ENCODE assay signal across 29 cellular contexts in the genomic region with DNA sequence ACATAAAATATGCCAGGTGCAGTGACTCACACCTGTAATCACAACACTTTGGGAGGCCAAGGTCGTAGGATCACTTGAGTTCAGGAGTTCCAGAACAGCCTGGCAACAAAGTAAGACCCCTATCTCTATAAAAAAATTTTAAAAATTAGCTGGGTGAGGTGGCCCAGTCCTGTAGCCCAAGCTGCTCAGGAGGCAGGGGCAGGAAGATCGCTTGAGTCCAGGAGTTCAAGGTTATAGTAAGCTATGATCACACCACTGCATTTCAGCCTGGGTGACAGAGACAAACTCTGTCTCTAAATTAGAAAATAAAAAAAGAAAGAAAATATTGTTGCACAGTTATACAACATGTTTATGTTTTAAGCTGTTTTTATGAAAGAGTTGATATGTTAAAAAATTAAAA. TPM values are rescaled to one million over a fixed set of nuclear protein-coding genes. Genes with fewer than 3 reads are reported as not detected.
DNase-seq lines count a peak whose midpoint lies in the region; ATAC-seq, FAIRE-seq and TF ChIP-seq lines count a peak whose summit lies in the region.
"Had no signal": no experiment of that assay in that cellular context is flagged by ENCODE, and none has a peak within 500 bp of the region (broad histone marks: within the 10 kb centered on the region; RNA-seq: fewer than 3 reads in every experiment).

No MANE protein-coding gene starts in this region.

- no peak for TF ChIP-seq EP300 in HepG2 (IDR thresholded peaks at IDR 0.05; ENCODE audit: low read depth in 2 of 2, low read length in 2 of 2)
- no peak for TF ChIP-seq EP300 in HepG2 (CRISPR knock-in tag; IDR thresholded peaks at IDR 0.05; ENCODE audit: borderline replicate concordance)

- H3K27me3 ChIP-seq in HepG2 (ENCODE audit: control insufficient read depth in 1 of 2, insufficient read depth in 2 of 2, low read length in 2 of 2): no peaks in the 10 kb centered on the region
- no peaks in the 10 kb centered on the region for H3K27me3 ChIP-seq in right lobe of liver
- H3K27me3 ChIP-seq: BE2C; BLaER1; BLaER1 treated with 17β-estradiol and CSF1 and Interleukin-3, amounts not matched to agents 10 nM and 100 nM had no signal

- WGBS in HepG2 (ENCODE audit: low lambda C conversion rate): 50% methylated on average over 2 of the region's 2 CpGs
- WGBS in right lobe of liver (ENCODE audit: insufficient coverage, low coverage, low lambda C conversion rate, missing lambda C conversion rate): 79% methylated on average over 2 of the region's 2 CpGs

- H3K9me3 ChIP-seq in HepG2 (ENCODE audit: low read length) (no peaks in the 10 kb centered on the region), right lobe of liver (no peaks in the 10 kb centered on the region)
- H3K9me3 ChIP-seq: A549; BE2C; BLaER1; BLaER1 treated with 17β-estradiol and CSF1 and Interleukin-3, amounts not matched to agents 10 nM and 100 nM; Caco-2 had no signal

- no peak overlapping the region for H2AFZ ChIP-seq in HepG2 (ENCODE audit: low read length)

- peaks cover 11% of the 10 kb centered on the region for H3K79me2 ChIP-seq in HepG2 (ENCODE audit: insufficient read depth, low read length)

- in situ Hi-C loops in HepG2 (cut with HindIII; ENCODE audit: extremely low pct_ligation_motif_present, low pct_unique_long_range_greater_than_20kb): no loop called here

- H3K36me3 ChIP-seq in HepG2 (replicated peaks in 1 of 2; ENCODE audit: control insufficient read depth in 1 of 2, insufficient read depth in 2 of 2, low read length in 2 of 2) (peaks cover 2 to 8% of the 10 kb centered on the region in 2 experiments; a peak in 4 of 5 replicates), right lobe of liver (no peaks in the 10 kb centered on the region)

- POLR2A ChIA-PET in HepG2 (lab: Yijun Ruan, JAX): no interaction called here

- TF ChIP-seq CTCF in HepG2 (CRISPR knock-in tag; IDR thresholded peaks at IDR 0.05) (no peak), right lobe of liver (IDR thresholded peaks at IDR 0.05) (no peak)

- peak; percentile 12 for FAIRE-seq in HepG2 (lab: Jason Lieb, UNC)
- FAIRE-seq: A204.1, A549, D721Med had no signal

- H3K27ac ChIP-seq in HepG2 (ENCODE audit: extremely low read length, insufficient read depth, low read length): peak overlapping the region; percentile 66
- H3K27ac ChIP-seq in right lobe of liver: no peak overlapping the region
- H3K27ac ChIP-seq: 22Rv1; A549; BLaER1; BLaER1 treated with 17β-estradiol and CSF1 and Interleukin-3, amounts not matched to agents 10 nM and 100 nM; C4-2B had no signal

- TF ChIP-seq POLR2A in HepG2 (IDR thresholded peaks at IDR 0.05; ENCODE audit: insufficient read depth in 1 of 2, low read depth in 2 of 2, low read length in 2 of 2) (no peak), right lobe of liver (IDR thresholded peaks at IDR 0.05) (no peak)

- H3K9ac ChIP-seq in HepG2 (ENCODE audit: insufficient read depth, low read depth, low read length): no peak overlapping the region
- H3K9ac ChIP-seq: BLaER1; BLaER1 treated with 17β-estradiol and CSF1 and Interleukin-3, amounts not matched to agents 10 nM and 100 nM had no signal

- peak overlapping the region; percentile 38; the same call in 1 of the 2 replicates for H3K4me2 ChIP-seq in HepG2 (ENCODE audit: low read depth, low read length)
- H3K4me2 ChIP-seq: A549; BLaER1; BLaER1 treated with 17β-estradiol and CSF1 and Interleukin-3, amounts not matched to agents 10 nM and 100 nM had no signal

- peak; percentile 50 for DNase-seq in HepG2 (ENCODE audit: low spot score)
- DNase-seq in right lobe of liver: no peak
- DNase-seq: 8988T; ACHN; AML-193; BE2C; C1 segment of cervical spinal cord; Caco-2; Calu3; CD4-positive, alpha-beta memory T cell; CD4-positive, alpha-beta T cell; CD4-positive, CD25-positive, alpha-beta regulatory T cell; CD8-positive, alpha-beta memory T cell; CD8-positive, alpha-beta T cell; COR-L47; DMS 273 treated with DMSO at 0.1 percent for 48 hours; DMS153; DMS53; DMS79; DMS79 treated with DMSO at 0.1 percent for 48 hours; DND-41; EL had no signal

- ATAC-seq in HepG2 (peak; percentile 83), right lobe of liver (no peak)
- ATAC-seq: A549; CD8-positive, alpha-beta T cell had no signal

- no TSS peak for BruUV-seq in HepG2 (replicated peaks; lab: Mats Ljungman, UMichigan)

- no peak for TF ChIP-seq RAD21 in HepG2 (CRISPR knock-in tag; IDR thresholded peaks at IDR 0.05)

- CTCF ChIA-PET in HepG2 (lab: Yijun Ruan, JAX; ENCODE audit: low intra/inter-chr PET ratio, low total read pairs): no interaction called here

- H3K4me3 ChIP-seq in HepG2 (replicated peaks in 1 of 3; ENCODE audit: insufficient read depth in 1 of 3, low read depth in 2 of 3, low read length in 3 of 3): no peak overlapping the region
- H3K4me3 ChIP-seq in right lobe of liver: no peak overlapping the region
- H3K4me3 ChIP-seq: A549; BLaER1; BLaER1 treated with 17β-estradiol and CSF1 and Interleukin-3, amounts not matched to agents 10 nM and 100 nM had no signal

- intact Hi-C loops in HepG2 (cut with micrococcal nuclease; ENCODE audit: unreplicated experiment) (no loop called here), right lobe of liver (cut with DNase I) (no loop called here)

- H3K4me1 ChIP-seq in HepG2 (ENCODE audit: insufficient read depth, low read length) (peaks cover 24% of the 10 kb centered on the region), right lobe of liver (no peaks in the 10 kb centered on the region)
- H3K4me1 ChIP-seq: BE2C, Caco-2 had no signal

- H4K20me1 ChIP-seq in HepG2 (ENCODE audit: insufficient read depth, low read length): no peaks in the 10 kb centered on the region
- H4K20me1 ChIP-seq: BLaER1 had no signal

TF ChIP-seq in HepG2, 621 proteins besides CTCF, POLR2A, EP300 and RAD21 (continues in another document):
- no peak for TF ChIP-seq NR1H2 (CRISPR knock-in tag; IDR thresholded peaks at IDR 0.05; ENCODE audit: borderline replicate concordance, low read depth)
- no peak for TF ChIP-seq ZFP82 (CRISPR knock-in tag; IDR thresholded peaks at IDR 0.05; ENCODE audit: borderline replicate concordance)

RNA-seq across cellular contexts. Expression of gene CENPK, which starts 6.8 kb away (rescaled TPM):
- 54.4 and 75.0 TPM in 2 replicates for total RNA-seq in HepG2 (2016; rRNA removed; fragmentation: Illumina TruSeq; extraction: Trizol)
- total RNA-seq in HepG2 (2016; cell fraction: cytosol; rRNA removed; fragmentation: Illumina TruSeq; extraction: Trizol; ENCODE audit: low read depth): 46.1 and 46.6 TPM in 2 replicates
- 52.6 and 72.1 TPM in 2 replicates for total RNA-seq in HepG2 (2016; cell fraction: insoluble cytoplasmic fraction; rRNA removed; fragmentation: Illumina TruSeq; extraction: Trizol)
- total RNA-seq in HepG2 (2016; cell fraction: membrane; rRNA removed; fragmentation: Illumina TruSeq; extraction: Trizol): 40.9 and 42.8 TPM in 2 replicates
- total RNA-seq in HepG2 (2016; cell fraction: nucleus; rRNA removed; fragmentation: Illumina TruSeq; extraction: Trizol): 69.1 and 71.8 TPM in 2 replicates
- polyA plus RNA-seq in HepG2 (2011; rRNA removed): 7.9 and 14.3 TPM in 2 replicates
- 3.3 and 5.2 TPM in 2 replicates for polyA plus RNA-seq in HepG2 (2011; cell fraction: cytosol; rRNA removed)
- 7.8 and 11.5 TPM in 2 replicates for polyA plus RNA-seq in HepG2 (2011; cell fraction: nucleus; rRNA removed)
- polyA plus RNA-seq in HepG2 (2012): 5.3 and 16.9 TPM in 2 replicates
- polyA plus RNA-seq in HepG2 (2016; cell fraction: cytosol; fragmentation: Illumina TruSeq; extraction: Trizol; ENCODE audit: low read depth): 9.7 and 14.1 TPM in 2 replicates
- 61.5 and 69.5 TPM in 2 replicates for polyA plus RNA-seq in HepG2 (2016; cell fraction: insoluble cytoplasmic fraction; fragmentation: Illumina TruSeq; extraction: Trizol; ENCODE audit: low read depth)
- 16.6 and 22.9 TPM in 2 replicates for polyA plus RNA-seq in HepG2 (2016; cell fraction: membrane; fragmentation: Illumina TruSeq; extraction: Trizol; ENCODE audit: low read depth)
- polyA plus RNA-seq in HepG2 (2016; cell fraction: nucleus; fragmentation: Illumina TruSeq; extraction: Trizol; ENCODE audit: insufficient read depth, low read depth): 62.2 and 63.3 TPM in 2 replicates
- 6.8 and 14.7 TPM in 2 replicates for polyA minus RNA-seq in HepG2 (2011; rRNA and poly(A)+ RNA removed; ENCODE audit: low replicate concordance)
- 5.1 and 8.4 TPM in 2 replicates for polyA minus RNA-seq in HepG2 (2011; cell fraction: cytosol; rRNA and poly(A)+ RNA removed)
- polyA minus RNA-seq in HepG2 (2011; cell fraction: nucleus; rRNA and poly(A)+ RNA removed): 45.1 and 68.2 TPM in 2 replicates
- total RNA-seq in right lobe of liver: 1 to 10 TPM in 3 of 6 experiments, under 1 TPM in 3; 0.33 to 4.3 (median 1.5) TPM

RNA-seq across cellular contexts. Expression of gene PPWD1, which starts 6.9 kb away (rescaled TPM):
- total RNA-seq in HepG2 (2016; rRNA removed; fragmentation: Illumina TruSeq; extraction: Trizol) (44.3 and 60.8 TPM in 2 replicates), right lobe of liver (10 to 100 TPM; 11.4 to 24.0 (median 12.3) TPM)
- 27.4 and 33.1 TPM in 2 replicates for total RNA-seq in HepG2 (2016; cell fraction: cytosol; rRNA removed; fragmentation: Illumina TruSeq; extraction: Trizol; ENCODE audit: low read depth)
- total RNA-seq in HepG2 (2016; cell fraction: insoluble cytoplasmic fraction; rRNA removed; fragmentation: Illumina TruSeq; extraction: Trizol): 43.3 and 58.5 TPM in 2 replicates
- total RNA-seq in HepG2 (2016; cell fraction: membrane; rRNA removed; fragmentation: Illumina TruSeq; extraction: Trizol): 20.1 and 25.1 TPM in 2 replicates
- total RNA-seq in HepG2 (2016; cell fraction: nucleus; rRNA removed; fragmentation: Illumina TruSeq; extraction: Trizol): 52.4 and 57.3 TPM in 2 replicates
- 7.4 and 7.9 TPM in 2 replicates for polyA plus RNA-seq in HepG2 (2011; rRNA removed)
- 1.5 and 2.4 TPM in 2 replicates for polyA plus RNA-seq in HepG2 (2011; cell fraction: cytosol; rRNA removed)
- 16.1 and 21.9 TPM in 2 replicates for polyA plus RNA-seq in HepG2 (2011; cell fraction: nucleus; rRNA removed)
- polyA plus RNA-seq in HepG2 (2012): 24.7 and 29.8 TPM in 2 replicates
- polyA plus RNA-seq in HepG2 (2016; cell fraction: cytosol; fragmentation: Illumina TruSeq; extraction: Trizol; ENCODE audit: low read depth): 1.7 and 2.3 TPM in 2 replicates
- 43.7 and 45.6 TPM in 2 replicates for polyA plus RNA-seq in HepG2 (2016; cell fraction: insoluble cytoplasmic fraction; fragmentation: Illumina TruSeq; extraction: Trizol; ENCODE audit: low read depth)
- polyA plus RNA-seq in HepG2 (2016; cell fraction: membrane; fragmentation: Illumina TruSeq; extraction: Trizol; ENCODE audit: low read depth): 4.9 and 5.8 TPM in 2 replicates
- polyA plus RNA-seq in HepG2 (2016; cell fraction: nucleus; fragmentation: Illumina TruSeq; extraction: Trizol; ENCODE audit: insufficient read depth, low read depth): 66.7 and 70.9 TPM in 2 replicates
- polyA minus RNA-seq in HepG2 (2011; rRNA and poly(A)+ RNA removed; ENCODE audit: low replicate concordance): 3.7 and 5.3 TPM in 2 replicates
- 12.7 and 15.1 TPM in 2 replicates for polyA minus RNA-seq in HepG2 (2011; cell fraction: cytosol; rRNA and poly(A)+ RNA removed)
- 89.6 and 92.0 TPM in 2 replicates for polyA minus RNA-seq in HepG2 (2011; cell fraction: nucleus; rRNA and poly(A)+ RNA removed)

Comparison
In these comparisons a context has a peak if more than half of its experiments do, and no peak if none do; other contexts are left out.
1. RNA of gene CENPK, which starts 6.8 kb away (total RNA-seq): 40.9 to 75.0 TPM in HepG2; 0.33 to 4.3 TPM in right lobe of liver; every median in the first group is over 4 times any median in the second.